1 cellular context compared by ENCODE assay signal in the genomic region with DNA sequence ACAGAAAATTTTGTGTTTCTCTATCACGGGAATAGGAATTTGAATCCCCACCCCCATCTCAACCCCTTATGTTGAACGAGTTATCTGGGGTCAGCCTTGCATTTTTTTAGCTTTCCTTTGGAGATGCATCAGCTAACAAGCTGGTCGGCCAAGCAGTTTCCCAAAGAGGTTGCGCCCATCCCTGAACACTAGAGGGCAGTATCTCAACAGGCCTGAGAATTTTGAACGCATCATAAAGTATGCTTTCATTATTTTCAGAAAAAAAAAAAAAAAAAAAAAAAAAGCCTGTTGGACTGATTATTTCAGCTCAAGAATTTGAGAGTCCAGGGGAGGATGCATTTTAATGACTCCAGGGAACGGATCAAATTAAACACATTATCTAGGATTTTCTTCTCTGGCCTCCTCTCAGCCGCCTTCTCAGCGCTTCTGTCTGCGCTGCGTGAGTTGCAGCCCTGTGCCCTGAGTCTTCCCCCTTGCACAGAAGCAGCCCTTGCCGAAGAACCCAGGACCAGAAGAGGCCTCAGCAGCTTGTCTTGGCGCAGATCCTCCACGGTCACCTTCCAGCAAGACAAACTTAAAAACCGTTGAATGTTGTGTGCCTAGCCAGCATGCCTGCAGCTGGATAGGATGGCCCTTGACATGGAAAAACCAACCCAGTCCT.
TF ChIP-seq lines count a peak whose summit lies in the region.

No MANE protein-coding gene starts in this region.

TF ChIP-seq in HepG2, 621 proteins besides CTCF, POLR2A, EP300 and RAD21 (continued from another document):
- TF ChIP-seq IRF9 (CRISPR knock-in tag; IDR thresholded peaks at IDR 0.05; ENCODE audit: borderline replicate concordance): 0 out of 2 replicates have a peak, but pooled peaks have one; percentile 7
- TF ChIP-seq ZNF703 (CRISPR knock-in tag; IDR thresholded peaks at IDR 0.05; ENCODE audit: borderline replicate concordance): no peak
- TF ChIP-seq ZNF101 (CRISPR knock-in tag; IDR thresholded peaks at IDR 0.05; ENCODE audit: borderline replicate concordance, low read depth): no peak
- TF ChIP-seq ZBTB42 (CRISPR knock-in tag; IDR thresholded peaks at IDR 0.05): 0 out of 2 replicates have a peak, but pooled peaks have one; percentile 44
- TF ChIP-seq, protein P1, sequence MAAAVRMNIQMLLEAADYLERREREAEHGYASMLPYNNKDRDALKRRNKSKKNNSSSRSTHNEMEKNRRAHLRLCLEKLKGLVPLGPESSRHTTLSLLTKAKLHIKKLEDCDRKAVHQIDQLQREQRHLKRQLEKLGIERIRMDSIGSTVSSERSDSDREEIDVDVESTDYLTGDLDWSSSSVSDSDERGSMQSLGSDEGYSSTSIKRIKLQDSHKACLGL (CRISPR knock-in tag; IDR thresholded peaks at IDR 0.05): peak; percentile 5; the same call in 1 of the 2 replicates
- TF ChIP-seq, protein P2, sequence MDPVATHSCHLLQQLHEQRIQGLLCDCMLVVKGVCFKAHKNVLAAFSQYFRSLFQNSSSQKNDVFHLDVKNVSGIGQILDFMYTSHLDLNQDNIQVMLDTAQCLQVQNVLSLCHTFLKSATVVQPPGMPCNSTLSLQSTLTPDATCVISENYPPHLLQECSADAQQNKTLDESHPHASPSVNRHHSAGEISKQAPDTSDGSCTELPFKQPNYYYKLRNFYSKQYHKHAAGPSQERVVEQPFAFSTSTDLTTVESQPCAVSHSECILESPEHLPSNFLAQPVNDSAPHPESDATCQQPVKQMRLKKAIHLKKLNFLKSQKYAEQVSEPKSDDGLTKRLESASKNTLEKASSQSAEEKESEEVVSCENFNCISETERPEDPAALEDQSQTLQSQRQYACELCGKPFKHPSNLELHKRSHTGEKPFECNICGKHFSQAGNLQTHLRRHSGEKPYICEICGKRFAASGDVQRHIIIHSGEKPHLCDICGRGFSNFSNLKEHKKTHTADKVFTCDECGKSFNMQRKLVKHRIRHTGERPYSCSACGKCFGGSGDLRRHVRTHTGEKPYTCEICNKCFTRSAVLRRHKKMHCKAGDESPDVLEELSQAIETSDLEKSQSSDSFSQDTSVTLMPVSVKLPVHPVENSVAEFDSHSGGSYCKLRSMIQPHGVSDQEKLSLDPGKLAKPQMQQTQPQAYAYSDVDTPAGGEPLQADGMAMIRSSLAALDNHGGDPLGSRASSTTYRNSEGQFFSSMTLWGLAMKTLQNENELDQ (CRISPR knock-in tag; IDR thresholded peaks at IDR 0.05; ENCODE audit: borderline replicate concordance): no peak
- TF ChIP-seq ZNF724P (CRISPR knock-in tag; IDR thresholded peaks at IDR 0.05; ENCODE audit: borderline replicate concordance): peak; percentile 47; the same call in 1 of the 2 replicates
- no peak for TF ChIP-seq ZNF646 (CRISPR knock-in tag; IDR thresholded peaks at IDR 0.05)
- peak; percentile 39; the same call in 1 of the 2 replicates for TF ChIP-seq AHR (CRISPR knock-in tag; IDR thresholded peaks at IDR 0.05)
